Comparison of ENCODE assay signal across 2 cellular contexts in the genomic region with DNA sequence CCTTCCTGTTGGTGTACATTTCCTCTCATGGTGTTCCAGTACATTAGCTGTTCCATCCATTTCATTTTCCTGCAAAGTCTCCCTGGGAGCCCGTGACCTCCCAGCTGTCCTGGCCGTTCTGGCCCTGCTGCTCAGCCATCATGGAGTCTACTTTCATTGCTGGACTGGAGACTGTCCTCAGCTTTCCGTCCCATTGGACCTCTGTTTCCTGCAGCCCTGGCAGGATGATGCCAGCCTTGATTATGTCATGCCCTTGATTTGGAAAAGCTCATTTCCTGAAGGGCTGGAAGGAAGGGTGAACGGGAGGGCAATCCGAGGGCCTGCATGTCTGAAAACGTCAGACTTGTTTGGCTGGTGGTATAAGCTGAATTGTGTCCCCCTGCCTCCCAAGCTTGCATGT.
TF ChIP-seq lines count a peak whose summit lies in the region.

No MANE protein-coding gene starts in this region.

TF ChIP-seq in IMR-90, 13 proteins besides CTCF, POLR2A, EP300 and RAD21:
- TF ChIP-seq NFE2L2 (IDR thresholded peaks at IDR 0.05; ENCODE audit: low read depth, low read length) (no peak), MAZ (IDR thresholded peaks at IDR 0.05; ENCODE audit: borderline replicate concordance, low read depth, low read length) (no peak), CHD1 (IDR thresholded peaks at IDR 0.05; ENCODE audit: low read depth, low read length) (no peak), FOS (IDR thresholded peaks at IDR 0.05; ENCODE audit: low read depth, low read length) (no peak), SMC3 (IDR thresholded peaks at IDR 0.05; ENCODE audit: low read depth, low read length) (no peak), CEBPB (IDR thresholded peaks at IDR 0.05; ENCODE audit: low read depth, low read length) (no peak), MAFK (IDR thresholded peaks at IDR 0.05; ENCODE audit: low read depth, low read length) (no peak), RCOR1 (IDR thresholded peaks at IDR 0.05; ENCODE audit: insufficient replicate concordance, low read length) (no peak)
- TF ChIP-seq, protein P1, sequence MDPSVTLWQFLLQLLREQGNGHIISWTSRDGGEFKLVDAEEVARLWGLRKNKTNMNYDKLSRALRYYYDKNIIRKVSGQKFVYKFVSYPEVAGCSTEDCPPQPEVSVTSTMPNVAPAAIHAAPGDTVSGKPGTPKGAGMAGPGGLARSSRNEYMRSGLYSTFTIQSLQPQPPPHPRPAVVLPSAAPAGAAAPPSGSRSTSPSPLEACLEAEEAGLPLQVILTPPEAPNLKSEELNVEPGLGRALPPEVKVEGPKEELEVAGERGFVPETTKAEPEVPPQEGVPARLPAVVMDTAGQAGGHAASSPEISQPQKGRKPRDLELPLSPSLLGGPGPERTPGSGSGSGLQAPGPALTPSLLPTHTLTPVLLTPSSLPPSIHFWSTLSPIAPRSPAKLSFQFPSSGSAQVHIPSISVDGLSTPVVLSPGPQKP (IDR thresholded peaks at IDR 0.05; ENCODE audit: borderline replicate concordance, low read depth, low read length), result no peak
- TF ChIP-seq, protein P2, sequence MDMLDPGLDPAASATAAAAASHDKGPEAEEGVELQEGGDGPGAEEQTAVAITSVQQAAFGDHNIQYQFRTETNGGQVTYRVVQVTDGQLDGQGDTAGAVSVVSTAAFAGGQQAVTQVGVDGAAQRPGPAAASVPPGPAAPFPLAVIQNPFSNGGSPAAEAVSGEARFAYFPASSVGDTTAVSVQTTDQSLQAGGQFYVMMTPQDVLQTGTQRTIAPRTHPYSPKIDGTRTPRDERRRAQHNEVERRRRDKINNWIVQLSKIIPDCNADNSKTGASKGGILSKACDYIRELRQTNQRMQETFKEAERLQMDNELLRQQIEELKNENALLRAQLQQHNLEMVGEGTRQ (IDR thresholded peaks at IDR 0.05; ENCODE audit: low read depth, low read length), result no peak

TF ChIP-seq in endothelial cell of umbilical vein, 7 proteins besides CTCF, POLR2A, EP300 and RAD21:
- TF ChIP-seq POLR2AphosphoS5 (IDR thresholded peaks at IDR 0.05; ENCODE audit: insufficient read depth, low read depth, low read length), result no peak
- TF ChIP-seq, protein P3, sequence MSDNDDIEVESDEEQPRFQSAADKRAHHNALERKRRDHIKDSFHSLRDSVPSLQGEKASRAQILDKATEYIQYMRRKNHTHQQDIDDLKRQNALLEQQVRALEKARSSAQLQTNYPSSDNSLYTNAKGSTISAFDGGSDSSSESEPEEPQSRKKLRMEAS (IDR thresholded peaks at IDR 0.05; ENCODE audit: insufficient read depth, insufficient read length), result no peak
